ENCODE assay signal across 17 cellular contexts in genomic region chr12:27844427-27845090, GRCh38.
A peak's percentile ranks its signal among the peaks of the same experiment; 100 is the strongest.
DNase-seq lines count a peak whose midpoint lies in the region; ATAC-seq and TF ChIP-seq lines count a peak whose summit lies in the region.
"Had no signal": no experiment of that assay in that cellular context is flagged by ENCODE, and none has a peak within 500 bp of the region (broad histone marks: within the 10 kb centered on the region; RNA-seq: fewer than 3 reads in every experiment).

No MANE protein-coding gene starts in this region.

- H3F3A ChIP-seq in smooth muscle cell (ENCODE audit: low read depth) = peaks cover 13% of the 10 kb centered on the region

- no peaks in the 10 kb centered on the region for H3K27me3 Mint-ChIP-seq in progenitor cell of endocrine pancreas

- TF ChIP-seq POLR2A in heart left ventricle (IDR thresholded peaks at IDR 0.05) = no peak

- H3K27me3 ChIP-seq in adipocyte (replicated peaks; ENCODE audit: control insufficient read depth, insufficient read depth, low read length) (no peaks in the 10 kb centered on the region), heart left ventricle (no peaks in the 10 kb centered on the region), smooth muscle cell (ENCODE audit: low read depth) (no peaks in the 10 kb centered on the region), psoas muscle (ENCODE audit: insufficient read depth in 3 of 3, low read length in 2 of 3) (no peaks in the 10 kb centered on the region), Karpas-422 (ENCODE audit: low read length) (no peaks in the 10 kb centered on the region)

- no peak overlapping the region for H3K27ac Mint-ChIP-seq in progenitor cell of endocrine pancreas
- H3K27ac Mint-ChIP-seq: natural killer cell had no signal

- peak; percentile 48 to 80 (median 60) for ATAC-seq in heart left ventricle
- no peak for ATAC-seq in psoas muscle

- H3K9me3 ChIP-seq in adipocyte (ENCODE audit: control insufficient read depth, low read length) = no peaks in the 10 kb centered on the region
- H3K9me3 ChIP-seq in heart left ventricle = peaks cover 0 to 15% (median 0%) of the 10 kb centered on the region in 12 donors
- H3K9me3 ChIP-seq in smooth muscle cell (replicated peaks; ENCODE audit: low read depth) = no peaks in the 10 kb centered on the region
- H3K9me3 ChIP-seq in psoas muscle = no peaks in the 10 kb centered on the region
- no peaks in the 10 kb centered on the region for H3K9me3 ChIP-seq in Karpas-422 (ENCODE audit: low read length)

- DNase-seq in DMS 273 (lab: John Stamatoyannopoulos, UW; ENCODE audit: unreplicated experiment) (peak; percentile 61), DMS 273 treated with DMSO at 0.1 percent for 48 hours (lab: John Stamatoyannopoulos, UW) (no peak), adipocyte (ENCODE audit: low read depth) (peak; percentile 41), heart left ventricle (peak in 1 of 5 donors; percentile 10), smooth muscle cell (lab: John Stamatoyannopoulos, UW; ENCODE audit: unreplicated experiment) (no peak), psoas muscle (no peak), Karpas-422 (no peak), progenitor cell of endocrine pancreas (ENCODE audit: low spot score, unreplicated experiment) (no peak)
- DNase-seq: activated CD4-positive, CD25-positive, alpha-beta regulatory T cell; activated CD8-positive, alpha-beta memory T cell treated with anti-CD3 and anti-CD28 coated beads, Interleukin-2, amount 50 U/mL, for 4 hours; activated naive CD4-positive, alpha-beta T cell treated with anti-CD3 and anti-CD28 coated beads, Interleukin-2, amount 50 U/mL, for 16 hours; central memory CD4-positive, alpha-beta T cell; hypothalamus; natural killer cell; PC-9; stimulated activated naive CD4-positive, alpha-beta T cell treated with Interleukin-2 at 50 U/mL for 16 hours had no signal

- peak overlapping the region; percentile 14 for H3K4me3 ChIP-seq in adipocyte (ENCODE audit: low read length)
- peak overlapping the region in 6 of 12 donors; percentile 3 to 36 (median 18) for H3K4me3 ChIP-seq in heart left ventricle
- peak overlapping the region; percentile 12 for H3K4me3 ChIP-seq in smooth muscle cell
- H3K4me3 ChIP-seq in psoas muscle = no peak overlapping the region
- no peak overlapping the region for H3K4me3 ChIP-seq in Karpas-422 (ENCODE audit: low read length)
- H3K4me3 ChIP-seq: PC-9 had no signal

- H3K9ac ChIP-seq in adipocyte (ENCODE audit: low read length) (no peak overlapping the region), smooth muscle cell (ENCODE audit: low read depth) (peak overlapping the region; percentile 36), Karpas-422 (ENCODE audit: low read length) (no peak overlapping the region)

- H3K9me3 Mint-ChIP-seq in progenitor cell of endocrine pancreas (ENCODE audit: low read depth) = peaks cover 15% of the 10 kb centered on the region

- peaks cover 2% of the 10 kb centered on the region for H3K4me1 Mint-ChIP-seq in progenitor cell of endocrine pancreas (ENCODE audit: low read depth)
- H3K4me1 Mint-ChIP-seq: natural killer cell had no signal

- H3K4me2 ChIP-seq in smooth muscle cell (peak overlapping the region; percentile 77), Karpas-422 (ENCODE audit: low read depth, low read length, poor library complexity, severe bottlenecking) (no peak overlapping the region)
- H3K4me2 ChIP-seq: PC-9 had no signal

- H3K4me1 ChIP-seq in adipocyte (ENCODE audit: control insufficient read depth, insufficient read depth, low read length) = peaks cover 14% of the 10 kb centered on the region
- peaks cover 0 to 14% (median 0%) of the 10 kb centered on the region in 12 donors for H3K4me1 ChIP-seq in heart left ventricle
- peaks cover 8% of the 10 kb centered on the region for H3K4me1 ChIP-seq in smooth muscle cell (ENCODE audit: low read depth)
- H3K4me1 ChIP-seq in psoas muscle = no peaks in the 10 kb centered on the region
- H3K4me1 ChIP-seq in Karpas-422 (ENCODE audit: low read length) = no peaks in the 10 kb centered on the region

- H2AFZ ChIP-seq in smooth muscle cell (ENCODE audit: low read depth) (no peak overlapping the region), Karpas-422 (ENCODE audit: low read length) (no peak overlapping the region)
- H2AFZ ChIP-seq: PC-9 had no signal

- peaks cover 3% of the 10 kb centered on the region for H3K36me3 Mint-ChIP-seq in progenitor cell of endocrine pancreas (ENCODE audit: insufficient read depth)
- H3K36me3 Mint-ChIP-seq: natural killer cell had no signal

- H4K20me1 ChIP-seq in smooth muscle cell (ENCODE audit: low read depth) (no peaks in the 10 kb centered on the region), Karpas-422 (ENCODE audit: insufficient read depth, low read depth, low read length) (no peaks in the 10 kb centered on the region)

- WGBS in heart left ventricle, 4 donors = 58 to 64% (median 63%) methylated on average over 11 to 15 of the region's 15 CpGs
- WGBS in smooth muscle cell (ENCODE audit: low lambda C conversion rate) = 31% methylated on average over 15 of the region's 15 CpGs
- WGBS in psoas muscle, 3 donors = 28 to 46% (median 35%) methylated on average over 15 of the region's 15 CpGs

- H3K79me2 ChIP-seq in smooth muscle cell (ENCODE audit: low read depth) = no peaks in the 10 kb centered on the region
- H3K79me2 ChIP-seq in Karpas-422 (ENCODE audit: low read length) = no peaks in the 10 kb centered on the region

- H3K9me2 ChIP-seq in Karpas-422 (replicated peaks; ENCODE audit: insufficient read depth, low read length) = no peaks in the 10 kb centered on the region

- intact Hi-C loops in heart left ventricle (cut with DNase I) (no loop called here), psoas muscle (cut with DNase I) (no loop called here)

- no peak overlapping the region for H3K4me3 Mint-ChIP-seq in progenitor cell of endocrine pancreas (ENCODE audit: low read depth)
- H3K4me3 Mint-ChIP-seq: natural killer cell had no signal

- H3K36me3 ChIP-seq in adipocyte (ENCODE audit: control insufficient read depth, insufficient read depth, low read length, severe bottlenecking) (no peaks in the 10 kb centered on the region), heart left ventricle (no peaks in the 10 kb centered on the region), smooth muscle cell (ENCODE audit: low read depth) (no peaks in the 10 kb centered on the region), psoas muscle (ENCODE audit: insufficient read depth in 1 of 2, low read depth in 1 of 2) (no peaks in the 10 kb centered on the region), Karpas-422 (ENCODE audit: insufficient read depth, low read length) (no peaks in the 10 kb centered on the region)

- TF ChIP-seq CTCF in heart left ventricle (IDR thresholded peaks at IDR 0.05) = no peak
- no peak for TF ChIP-seq CTCF in smooth muscle cell (IDR thresholded peaks at IDR 0.05; ENCODE audit: borderline replicate concordance, insufficient read depth, poor library complexity, severe bottlenecking)
- no peak for TF ChIP-seq CTCF in psoas muscle (IDR thresholded peaks at IDR 0.05)
- no peak for TF ChIP-seq CTCF in progenitor cell of endocrine pancreas (IDR thresholded peaks at IDR 0.05; ENCODE audit: unreplicated experiment)

- H3K27ac ChIP-seq in heart left ventricle (peak overlapping the region in 3 of 12 donors; percentile 7 to 42 (median 11)), smooth muscle cell (ENCODE audit: low read depth) (peak overlapping the region; percentile 78), psoas muscle (no peak overlapping the region), Karpas-422 (ENCODE audit: low read length) (no peak overlapping the region)
- H3K27ac ChIP-seq: 22Rv1, PC-9 had no signal

Comparison
In these comparisons a context has a peak if more than half of its experiments do, and no peak if none do; other contexts are left out.
1. DNase-seq: peak in DMS 273 (single experiment) and adipocyte (single experiment); none in DMS 273 treated with DMSO at 0.1 percent for 48 hours (single experiment), smooth muscle cell (single experiment), psoas muscle (0 of 2), Karpas-422 (single experiment) and progenitor cell of endocrine pancreas (single experiment).
2. H3K4me3 ChIP-seq: peak in adipocyte (single experiment) and smooth muscle cell (single experiment); none in psoas muscle (single experiment) and Karpas-422 (single experiment).
3. ATAC-seq: peak in heart left ventricle (4 of 4); none in psoas muscle (0 of 4).